Comparison of ENCODE assay signal across 8 cellular contexts in the genomic region with DNA sequence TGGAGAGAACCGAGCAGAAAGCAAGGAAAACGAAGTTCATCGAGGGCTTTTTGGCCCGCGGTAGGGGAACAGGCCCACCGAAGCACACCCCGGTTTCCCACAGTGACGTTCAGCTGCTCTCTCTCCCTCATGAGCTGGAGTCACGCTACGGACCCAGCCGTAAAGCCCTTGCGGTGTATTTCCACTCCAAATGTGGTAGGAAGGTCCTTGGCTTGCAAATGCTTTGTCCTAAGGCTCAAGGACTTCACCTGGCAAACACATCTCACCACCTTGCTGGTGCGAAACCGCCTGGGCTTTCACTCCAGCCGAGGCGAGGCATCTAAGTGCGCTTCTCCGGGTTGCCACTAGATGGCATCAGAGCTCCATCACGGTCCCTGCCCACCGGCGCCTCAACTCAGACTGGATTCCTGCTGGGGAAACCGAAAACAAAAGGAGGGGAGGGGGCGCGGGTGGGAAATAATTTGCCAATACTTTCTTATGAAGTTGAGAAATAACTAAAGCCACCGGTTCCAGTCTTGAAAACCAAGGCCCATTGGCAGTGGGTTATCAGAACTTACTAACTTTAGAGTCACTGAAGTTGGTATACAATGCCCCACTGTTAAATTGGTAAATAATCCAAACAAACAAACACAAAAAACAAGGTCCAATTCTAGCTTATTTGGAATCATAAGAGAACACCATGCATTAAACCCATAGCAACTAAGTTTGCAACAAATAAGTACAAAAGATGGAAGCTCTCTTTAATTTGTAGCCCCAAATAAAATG. TPM values are rescaled to one million over a fixed set of nuclear protein-coding genes. Genes with fewer than 3 reads are reported as not detected.
A peak's percentile ranks its signal among the peaks of the same experiment; 100 is the strongest.
DNase-seq lines count a peak whose midpoint lies in the region; ATAC-seq and TF ChIP-seq lines count a peak whose summit lies in the region.

No MANE protein-coding gene starts in this region.

- POLR2A ChIA-PET in HCT116 (lab: Charles Lee) = no interaction called here
- POLR2A ChIA-PET in naive thymus-derived CD4-positive, alpha-beta T cell (lab: Charles Lee) = no interaction called here

- H3K4me1 ChIP-seq in HCT116 (ENCODE audit: control insufficient read depth in 1 of 2, insufficient read depth in 2 of 2, low read length in 2 of 2) = peaks cover 2 to 7% of the 10 kb centered on the region in 2 experiments; a peak in 2 of 4 replicates
- peaks cover 0 to 4% of the 10 kb centered on the region in 2 donors for H3K4me1 ChIP-seq in naive thymus-derived CD4-positive, alpha-beta T cell (ENCODE audit: control insufficient read depth in 2 of 2, insufficient read depth in 2 of 2, low read length in 2 of 2)

- RAD21 ChIA-PET in HCT116 (lab: Charles Lee; ENCODE audit: low non-redundant PET in 1 of 2, low total read pairs in 2 of 2, uncharacterized antibody in 2 of 2, unreplicated experiment in 2 of 2) = no interaction called here

- H3K4me3 Mint-ChIP-seq in naive thymus-derived CD4-positive, alpha-beta T cell = peak overlapping the region in 6 of 10 donors; percentile 7 to 42 (median 30)
- H3K4me3 Mint-ChIP-seq in stimulated activated naive CD8-positive, alpha-beta T cell treated with anti-CD3 and anti-CD28 coated beads, Interleukin-15, amount 100 ng/mL, for 72 hours = peak overlapping the region in 1 of 2 donors; percentile 36

- H3K9me3 Mint-ChIP-seq in naive thymus-derived CD4-positive, alpha-beta T cell = no peaks in the 10 kb centered on the region
- no peaks in the 10 kb centered on the region for H3K9me3 Mint-ChIP-seq in stimulated activated naive CD8-positive, alpha-beta T cell treated with anti-CD3 and anti-CD28 coated beads, Interleukin-15, amount 100 ng/mL, for 72 hours

- TF ChIP-seq POLR2A in HCT116 (IDR thresholded peaks at IDR 0.05; ENCODE audit: borderline replicate concordance, extremely low read depth, insufficient read depth, insufficient read length) = no peak

- CTCF ChIA-PET in HCT116 (lab: Charles Lee) = interaction anchor here (0.6 to 2.1 kb wide), 5 partner anchors 758 to 1154 kb away, joined by 3 to 16 read pairs (median 7); a partner anchor contains a TSS
- CTCF ChIA-PET in naive thymus-derived CD4-positive, alpha-beta T cell (lab: Charles Lee) = interaction anchor here (0.6 to 4.8 kb wide), 18 partner anchors 11 to 1154 kb away, joined by 3 to 58 read pairs (median 4); a partner anchor contains a TSS

- no peaks in the 10 kb centered on the region for H4K20me1 ChIP-seq in HCT116 (ENCODE audit: insufficient read depth)

- H3K4me1 Mint-ChIP-seq in naive thymus-derived CD4-positive, alpha-beta T cell = peaks cover 4 to 9% (median 7%) of the 10 kb centered on the region in 7 donors
- peaks cover 8% of the 10 kb centered on the region for H3K4me1 Mint-ChIP-seq in stimulated activated naive CD8-positive, alpha-beta T cell treated with anti-CD3 and anti-CD28 coated beads, Interleukin-15, amount 100 ng/mL, for 72 hours

- no TSS peak for BruUV-seq in HCT116 (replicated peaks; lab: Mats Ljungman, UMichigan)

- peak overlapping the region; percentile 66 for H2AFZ ChIP-seq in HCT116 (ENCODE audit: low read depth, low read length, poor library complexity, severe bottlenecking)

- TF ChIP-seq RAD21 in HCT116 (IDR thresholded peaks at IDR 0.05; ENCODE audit: low read depth) = peak; percentile 95

- H3K27ac ChIP-seq in HCT116 (ENCODE audit: low read depth, low read length) = no peak overlapping the region
- H3K27ac ChIP-seq in naive thymus-derived CD4-positive, alpha-beta T cell (ENCODE audit: low read depth, low read length) = no peak overlapping the region

- no peaks in the 10 kb centered on the region for H3K27me3 ChIP-seq in HCT116 (ENCODE audit: insufficient read depth, low read length)
- peaks cover 0 to 4% of the 10 kb centered on the region in 2 donors for H3K27me3 ChIP-seq in naive thymus-derived CD4-positive, alpha-beta T cell (ENCODE audit: control insufficient read depth in 2 of 2, insufficient read depth in 2 of 2, low read length in 2 of 2)

- no peaks in the 10 kb centered on the region for H3K36me3 Mint-ChIP-seq in naive thymus-derived CD4-positive, alpha-beta T cell

- H3K9ac ChIP-seq in HCT116 (ENCODE audit: low read length) = no peak overlapping the region

- H3K36me3 ChIP-seq in HCT116 (ENCODE audit: control insufficient read depth in 1 of 2, insufficient read depth in 2 of 2, low read length in 2 of 2) = no peaks in the 10 kb centered on the region
- H3K36me3 ChIP-seq in naive thymus-derived CD4-positive, alpha-beta T cell (ENCODE audit: control insufficient read depth in 2 of 3, insufficient read depth in 3 of 3, low read length in 3 of 3) = no peaks in the 10 kb centered on the region

- H3K79me2 ChIP-seq in HCT116 (ENCODE audit: insufficient read depth, low read length) = no peaks in the 10 kb centered on the region

- ATAC-seq in HCT116 (peak; percentile 95), GM18519 (IDR thresholded peaks at IDR 0.05; ENCODE audit: low FRiP score, unreplicated experiment) (no peak)
- peak; percentile 90 for ATAC-seq in naive thymus-derived CD4-positive, alpha-beta T cell
- peak; percentile 67 for ATAC-seq in stimulated activated naive CD8-positive, alpha-beta T cell treated with anti-CD3 and anti-CD28 coated beads, Interleukin-15, amount 100 ng/mL, for 72 hours

- no peaks in the 10 kb centered on the region for H3K9me2 ChIP-seq in HCT116 (ENCODE audit: insufficient read depth)

- H3K9me3 ChIP-seq in HCT116 (ENCODE audit: control insufficient read depth in 1 of 2, insufficient read depth in 1 of 2, low read depth in 1 of 2, low read length in 2 of 2) = no peaks in the 10 kb centered on the region
- no peaks in the 10 kb centered on the region for H3K9me3 ChIP-seq in naive thymus-derived CD4-positive, alpha-beta T cell (ENCODE audit: control insufficient read depth in 2 of 3, low read length in 3 of 3)

- H3K4me2 ChIP-seq in HCT116 (ENCODE audit: low read length) = peak overlapping the region; percentile 45

- DNase-seq in DMS153 (lab: John Stamatoyannopoulos, UW) (peak; percentile 29), HCT116 (ENCODE audit: low read depth, low spot score) (no peak), NCI-H82 (lab: John Stamatoyannopoulos, UW) (peak; percentile 73), epithelial cell of proximal tubule (ENCODE audit: low read depth) (no peak)
- peak; percentile 64 for DNase-seq in activated CD8-positive, alpha-beta memory T cell treated with anti-CD3 and anti-CD28 coated beads, Interleukin-2, amount 50 U/mL, for 4 hours
- peak in 8 of 9 donors; percentile 45 to 76 (median 63) for DNase-seq in naive thymus-derived CD4-positive, alpha-beta T cell
- DNase-seq in stimulated activated naive CD8-positive, alpha-beta T cell treated with anti-CD3 and anti-CD28 coated beads, Interleukin-15, amount 100 ng/mL, for 72 hours = peak; percentile 65

- TF ChIP-seq CTCF in HCT116 (IDR thresholded peaks at IDR 0.05 in 2 of 3, conservative IDR thresholded peaks at IDR 0.05 in 1 of 3; ENCODE audit: borderline replicate concordance in 1 of 3, insufficient read depth in 1 of 3, low read depth in 2 of 3, low read length in 2 of 3) = peak; percentile 81 to 90 (median 89)
- peak; percentile 87 for TF ChIP-seq CTCF in epithelial cell of proximal tubule (conservative IDR thresholded peaks at IDR 0.05; ENCODE audit: low read depth, low read length)

- H3K27ac Mint-ChIP-seq in naive thymus-derived CD4-positive, alpha-beta T cell = peak overlapping the region in 1 of 9 donors; percentile 28
- H3K27ac Mint-ChIP-seq in stimulated activated naive CD8-positive, alpha-beta T cell treated with anti-CD3 and anti-CD28 coated beads, Interleukin-15, amount 100 ng/mL, for 72 hours = no peak overlapping the region

- intact Hi-C loops in HCT116 (cut with micrococcal nuclease) = loop anchor here (1.0 to 10.0 kb wide), 7 partner anchors 601 to 1459 kb away; no protein-coding TSS in a partner anchor
- intact Hi-C loops in naive thymus-derived CD4-positive, alpha-beta T cell (cut with micrococcal nuclease) = loop anchor here (1.0 to 2.0 kb wide), 10 partner anchors 72 to 1155 kb away; a partner anchor contains a TSS

- peaks cover 59 to 68% (median 60%) of the 10 kb centered on the region in 5 donors for H3K27me3 Mint-ChIP-seq in naive thymus-derived CD4-positive, alpha-beta T cell
- H3K27me3 Mint-ChIP-seq in stimulated activated naive CD8-positive, alpha-beta T cell treated with anti-CD3 and anti-CD28 coated beads, Interleukin-15, amount 100 ng/mL, for 72 hours = peaks cover 88% of the 10 kb centered on the region

- no peak overlapping the region for H3K4me3 ChIP-seq in HCT116 (replicated peaks in 1 of 2; ENCODE audit: low read depth in 1 of 2, low read length in 2 of 2)
- H3K4me3 ChIP-seq in epithelial cell of proximal tubule (ENCODE audit: low read depth, low read length) = no peak overlapping the region
- H3K4me3 ChIP-seq in naive thymus-derived CD4-positive, alpha-beta T cell (ENCODE audit: low read length) = no peak overlapping the region

TF ChIP-seq in HCT116, 20 proteins besides CTCF, POLR2A, EP300 and RAD21:
- TF ChIP-seq, protein P1, sequence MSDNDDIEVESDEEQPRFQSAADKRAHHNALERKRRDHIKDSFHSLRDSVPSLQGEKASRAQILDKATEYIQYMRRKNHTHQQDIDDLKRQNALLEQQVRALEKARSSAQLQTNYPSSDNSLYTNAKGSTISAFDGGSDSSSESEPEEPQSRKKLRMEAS (IDR thresholded peaks at IDR 0.05) = no peak
- no peak for TF ChIP-seq TCF7L2 (IDR thresholded peaks at IDR 0.05; ENCODE audit: borderline replicate concordance, extremely low read depth, insufficient read depth, insufficient read length)
- no peak for TF ChIP-seq FOSL1 (IDR thresholded peaks at IDR 0.05; ENCODE audit: low read depth)
- TF ChIP-seq, protein P2, sequence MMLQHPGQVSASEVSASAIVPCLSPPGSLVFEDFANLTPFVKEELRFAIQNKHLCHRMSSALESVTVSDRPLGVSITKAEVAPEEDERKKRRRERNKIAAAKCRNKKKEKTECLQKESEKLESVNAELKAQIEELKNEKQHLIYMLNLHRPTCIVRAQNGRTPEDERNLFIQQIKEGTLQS (IDR thresholded peaks at IDR 0.05) = no peak
- no peak for TF ChIP-seq EGR1 (IDR thresholded peaks at IDR 0.05; ENCODE audit: low read depth)
- TF ChIP-seq CBX3 (IDR thresholded peaks at IDR 0.05; ENCODE audit: low read depth) = no peak

RNA-seq across cellular contexts. Expression of a gene that starts 13.4 kb away (rescaled TPM):
- total RNA-seq in HCT116 (2021; ENCODE audit: unreplicated experiment) = 40.7 TPM
- 13.4 and 15.4 TPM in 2 replicates for polyA plus RNA-seq in HCT116 (2012)
- 18.6 and 27.7 TPM in 2 replicates for total RNA-seq in epithelial cell of proximal tubule
- not detected for total RNA-seq in naive thymus-derived CD4-positive, alpha-beta T cell
- not detected for polyA plus RNA-seq in naive thymus-derived CD4-positive, alpha-beta T cell

Comparison
In these comparisons a context has a peak if more than half of its experiments do, and no peak if none do; other contexts are left out.
1. DNase-seq: peak in DMS153 (single experiment), NCI-H82 (single experiment), activated CD8-positive, alpha-beta memory T cell treated with anti-CD3 and anti-CD28 coated beads, Interleukin-2, amount 50 U/mL, for 4 hours (single experiment), naive thymus-derived CD4-positive, alpha-beta T cell (8 of 9) and stimulated activated naive CD8-positive, alpha-beta T cell treated with anti-CD3 and anti-CD28 coated beads, Interleukin-15, amount 100 ng/mL, for 72 hours (2 of 2); none in HCT116 (single experiment) and epithelial cell of proximal tubule (single experiment).
2. RNA of a gene that starts 13.4 kb away (total RNA-seq): 40.7 TPM in HCT116 (single experiment) and 18.6 to 27.7 TPM in epithelial cell of proximal tubule; not detected in naive thymus-derived CD4-positive, alpha-beta T cell; every median in the first group is over 10 times any median in the second.